In genomic region chr7:638256-639011, GRCh38 we compare ENCODE assay signal across 25 cellular contexts.
A peak's percentile ranks its signal among the peaks of the same experiment; 100 is the strongest.
DNase-seq lines count a peak whose midpoint lies in the region; ATAC-seq and TF ChIP-seq lines count a peak whose summit lies in the region.
"Had no signal": no experiment of that assay in that cellular context is flagged by ENCODE, and none has a peak within 500 bp of the region (broad histone marks: within the 10 kb centered on the region; RNA-seq: fewer than 3 reads in every experiment).

No MANE protein-coding gene starts in this region.

- no peaks in the 10 kb centered on the region for H3K36me3 ChIP-seq in heart right ventricle
- no peaks in the 10 kb centered on the region for H3K36me3 ChIP-seq in CD8-positive, alpha-beta T cell (ENCODE audit: insufficient read depth, low read length)
- H3K36me3 ChIP-seq: BLaER1 treated with 17β-estradiol and CSF1 and Interleukin-3, amounts not matched to agents 10 nM and 100 nM; SJCRH30 had no signal

- H3K4me3 Mint-ChIP-seq in WTC11: no peak overlapping the region
- H3K4me3 Mint-ChIP-seq in progenitor cell of endocrine pancreas (ENCODE audit: low read depth): no peak overlapping the region
- no peak overlapping the region for H3K4me3 Mint-ChIP-seq in CD8-positive, alpha-beta T cell
- H3K4me3 Mint-ChIP-seq: CD4-positive, alpha-beta T cell had no signal

- H3K27me3 ChIP-seq in heart right ventricle: no peaks in the 10 kb centered on the region
- no peaks in the 10 kb centered on the region for H3K27me3 ChIP-seq in CD8-positive, alpha-beta T cell (ENCODE audit: insufficient read depth, low read length)
- H3K27me3 ChIP-seq: BLaER1 treated with 17β-estradiol and CSF1 and Interleukin-3, amounts not matched to agents 10 nM and 100 nM; SJCRH30 had no signal

- no peaks in the 10 kb centered on the region for H3K4me1 ChIP-seq in heart right ventricle
- peaks cover 8% of the 10 kb centered on the region for H3K4me1 ChIP-seq in CD8-positive, alpha-beta T cell (ENCODE audit: insufficient read depth, low read length)
- H3K4me1 ChIP-seq: SJCRH30 had no signal

- peaks cover 0 to 5% (median 0%) of the 10 kb centered on the region in 11 donors for H3K9me3 ChIP-seq in heart right ventricle
- no peaks in the 10 kb centered on the region for H3K9me3 ChIP-seq in CD8-positive, alpha-beta T cell (ENCODE audit: low read length)
- H3K9me3 ChIP-seq: A549, SJCRH30 had no signal

- CTCF ChIA-PET in WTC11 (lab: Charles Lee): interaction anchor here (1.6 kb wide), 1 partner anchor 27 kb away, joined by 3 read pairs; no protein-coding TSS in a partner anchor
- CTCF ChIA-PET in CD8-positive, alpha-beta T cell (lab: Charles Lee): interaction anchor here (0.6 to 1.5 kb wide), 3 partner anchors 28 to 317 kb away, joined by 3 to 5 read pairs (median 3); no protein-coding TSS in a partner anchor

- peak overlapping the region; percentile 90 for H3K27ac Mint-ChIP-seq in WTC11
- peak overlapping the region; percentile 6 for H3K27ac Mint-ChIP-seq in progenitor cell of endocrine pancreas
- no peak overlapping the region for H3K27ac Mint-ChIP-seq in CD8-positive, alpha-beta T cell
- H3K27ac Mint-ChIP-seq: CD4-positive, alpha-beta T cell had no signal

- peak; percentile 3 for DNase-seq in left cardiac atrium
- DNase-seq in heart right ventricle: no peak
- DNase-seq in WTC11 (ENCODE audit: low spot score): no peak
- DNase-seq in progenitor cell of endocrine pancreas (ENCODE audit: low spot score, unreplicated experiment): no peak
- DNase-seq in LoVo (ENCODE audit: low spot score): no peak
- DNase-seq in CD8-positive, alpha-beta T cell: no peak
- DNase-seq: AML-193; CD4-positive, alpha-beta T cell; COR-L47; GDM1; NCI-H1105; NCI-H1436 treated with DMSO at 0.1 percent for 48 hours; NCI-H187 treated with DMSO at 0.1 percent for 48 hours; NCI-H446 treated with DMSO at 0.1 percent for 48 hours; NCI-H526; NCI-H82; NK-92 treated with Interleukin-12 subunit alpha and Interleukin-12 subunit beta, amount 100 ng/mL, for 24 hours; PC-3 had no signal

- no peak overlapping the region for H3K4me3 ChIP-seq in heart right ventricle
- no peak overlapping the region for H3K4me3 ChIP-seq in CD8-positive, alpha-beta T cell (ENCODE audit: low read depth, low read length)
- H3K4me3 ChIP-seq: A549; BLaER1 treated with 17β-estradiol and CSF1 and Interleukin-3, amounts not matched to agents 10 nM and 100 nM; GM12878; SJCRH30 had no signal

- H3K27me3 Mint-ChIP-seq in WTC11 (ENCODE audit: low read depth) (no peaks in the 10 kb centered on the region), progenitor cell of endocrine pancreas (no peaks in the 10 kb centered on the region)
- H3K27me3 Mint-ChIP-seq in CD8-positive, alpha-beta T cell (ENCODE audit: low read depth): no peaks in the 10 kb centered on the region
- H3K27me3 Mint-ChIP-seq: CD4-positive, alpha-beta T cell had no signal

- H3K27ac ChIP-seq in heart right ventricle: no peak overlapping the region
- H3K27ac ChIP-seq in CD8-positive, alpha-beta T cell (ENCODE audit: low read depth, low read length): no peak overlapping the region
- H3K27ac ChIP-seq: A549; BLaER1 treated with 17β-estradiol and CSF1 and Interleukin-3, amounts not matched to agents 10 nM and 100 nM; SJCRH30 had no signal

- H3K4me1 Mint-ChIP-seq in WTC11 (peaks cover 5% of the 10 kb centered on the region; the same call in 1 of the 2 replicates), progenitor cell of endocrine pancreas (ENCODE audit: low read depth) (no peaks in the 10 kb centered on the region)
- peaks cover 17% of the 10 kb centered on the region for H3K4me1 Mint-ChIP-seq in CD8-positive, alpha-beta T cell (ENCODE audit: low read depth)

- H3K36me3 Mint-ChIP-seq in WTC11 (peaks cover 4% of the 10 kb centered on the region), progenitor cell of endocrine pancreas (ENCODE audit: insufficient read depth) (peaks cover 18% of the 10 kb centered on the region)
- H3K36me3 Mint-ChIP-seq in CD8-positive, alpha-beta T cell: peaks cover 5% of the 10 kb centered on the region

- ATAC-seq in left cardiac atrium (no peak), heart right ventricle (no peak), WTC11 (no peak), GM21390 (IDR thresholded peaks at IDR 0.05; ENCODE audit: unreplicated experiment) (no peak)
- no peak for ATAC-seq in CD8-positive, alpha-beta T cell
- ATAC-seq: A549, GM12878, PC-3, Right ventricle myocardium inferior, SK-N-SH treated with all-trans-retinoic acid at 6 μM for 48 hours had no signal

- POLR2A ChIA-PET in WTC11 (lab: Charles Lee): no interaction called here
- POLR2A ChIA-PET in CD8-positive, alpha-beta T cell (lab: Charles Lee): interaction anchor here (1.0 kb wide), 1 partner anchor 12 kb away, joined by 3 read pairs; no protein-coding TSS in a partner anchor

- intact Hi-C loops in left cardiac atrium (cut with DNase I) (loop anchor here (5.0 to 10.0 kb wide), 2 partner anchors 306 to 314 kb away; no protein-coding TSS in a partner anchor), heart right ventricle (cut with DNase I) (loop anchor here in 8 of 10 donors (5.0 to 10.0 kb wide), 5 partner anchors 114 to 316 kb away; no protein-coding TSS in a partner anchor)
- intact Hi-C loops in CD8-positive, alpha-beta T cell (cut with DNase I, micrococcal nuclease): loop anchor here in 1 of 2 experiments (5.0 kb wide), 1 partner anchor 56 kb away; no protein-coding TSS in a partner anchor

- no peak for TF ChIP-seq CTCF in heart right ventricle (IDR thresholded peaks at IDR 0.05)
- TF ChIP-seq CTCF in WTC11 (IDR thresholded peaks at IDR 0.05): no peak
- TF ChIP-seq CTCF in progenitor cell of endocrine pancreas (IDR thresholded peaks at IDR 0.05; ENCODE audit: unreplicated experiment): no peak
- no peak for TF ChIP-seq CTCF in CD8-positive, alpha-beta T cell (IDR thresholded peaks at IDR 0.05)

- no peaks in the 10 kb centered on the region for H3K9me3 Mint-ChIP-seq in WTC11
- H3K9me3 Mint-ChIP-seq in progenitor cell of endocrine pancreas (ENCODE audit: low read depth): peaks cover 10% of the 10 kb centered on the region
- H3K9me3 Mint-ChIP-seq in CD8-positive, alpha-beta T cell: peaks cover 2% of the 10 kb centered on the region
- H3K9me3 Mint-ChIP-seq: CD4-positive, alpha-beta T cell had no signal

- 93 to 94% methylated on average over 25 of the region's 25 CpGs for WGBS in heart right ventricle, 2 donors

TF ChIP-seq in WTC11, 78 proteins besides CTCF, POLR2A, EP300 and RAD21:
- TF ChIP-seq ATF1 (CRISPR knock-in tag; IDR thresholded peaks at IDR 0.05) (no peak), GABPB1 (CRISPR knock-in tag; IDR thresholded peaks at IDR 0.05) (no peak), NFYB (CRISPR knock-in tag; conservative IDR thresholded peaks at IDR 0.05; ENCODE audit: low read depth) (no peak), CDX4 (CRISPR knock-in tag; IDR thresholded peaks at IDR 0.05; ENCODE audit: borderline replicate concordance) (no peak), CREM (CRISPR knock-in tag; IDR thresholded peaks at IDR 0.05) (no peak), IRF1 (CRISPR knock-in tag; IDR thresholded peaks at IDR 0.05) (no peak)
- TF ChIP-seq, protein P1, sequence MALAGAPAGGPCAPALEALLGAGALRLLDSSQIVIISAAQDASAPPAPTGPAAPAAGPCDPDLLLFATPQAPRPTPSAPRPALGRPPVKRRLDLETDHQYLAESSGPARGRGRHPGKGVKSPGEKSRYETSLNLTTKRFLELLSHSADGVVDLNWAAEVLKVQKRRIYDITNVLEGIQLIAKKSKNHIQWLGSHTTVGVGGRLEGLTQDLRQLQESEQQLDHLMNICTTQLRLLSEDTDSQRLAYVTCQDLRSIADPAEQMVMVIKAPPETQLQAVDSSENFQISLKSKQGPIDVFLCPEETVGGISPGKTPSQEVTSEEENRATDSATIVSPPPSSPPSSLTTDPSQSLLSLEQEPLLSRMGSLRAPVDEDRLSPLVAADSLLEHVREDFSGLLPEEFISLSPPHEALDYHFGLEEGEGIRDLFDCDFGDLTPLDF (CRISPR knock-in tag; IDR thresholded peaks at IDR 0.05): no peak
- TF ChIP-seq, protein P2, sequence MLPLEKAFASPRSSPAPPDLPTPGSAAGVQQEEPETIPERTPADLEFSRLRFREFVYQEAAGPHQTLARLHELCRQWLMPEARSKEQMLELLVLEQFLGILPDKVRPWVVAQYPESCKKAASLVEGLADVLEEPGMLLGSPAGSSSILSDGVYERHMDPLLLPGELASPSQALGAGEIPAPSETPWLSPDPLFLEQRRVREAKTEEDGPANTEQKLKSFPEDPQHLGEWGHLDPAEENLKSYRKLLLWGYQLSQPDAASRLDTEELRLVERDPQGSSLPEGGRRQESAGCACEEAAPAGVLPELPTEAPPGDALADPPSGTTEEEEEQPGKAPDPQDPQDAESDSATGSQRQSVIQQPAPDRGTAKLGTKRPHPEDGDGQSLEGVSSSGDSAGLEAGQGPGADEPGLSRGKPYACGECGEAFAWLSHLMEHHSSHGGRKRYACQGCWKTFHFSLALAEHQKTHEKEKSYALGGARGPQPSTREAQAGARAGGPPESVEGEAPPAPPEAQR (CRISPR knock-in tag; IDR thresholded peaks at IDR 0.05): no peak
